8 cellular contexts compared by ENCODE assay signal in the genomic region with DNA sequence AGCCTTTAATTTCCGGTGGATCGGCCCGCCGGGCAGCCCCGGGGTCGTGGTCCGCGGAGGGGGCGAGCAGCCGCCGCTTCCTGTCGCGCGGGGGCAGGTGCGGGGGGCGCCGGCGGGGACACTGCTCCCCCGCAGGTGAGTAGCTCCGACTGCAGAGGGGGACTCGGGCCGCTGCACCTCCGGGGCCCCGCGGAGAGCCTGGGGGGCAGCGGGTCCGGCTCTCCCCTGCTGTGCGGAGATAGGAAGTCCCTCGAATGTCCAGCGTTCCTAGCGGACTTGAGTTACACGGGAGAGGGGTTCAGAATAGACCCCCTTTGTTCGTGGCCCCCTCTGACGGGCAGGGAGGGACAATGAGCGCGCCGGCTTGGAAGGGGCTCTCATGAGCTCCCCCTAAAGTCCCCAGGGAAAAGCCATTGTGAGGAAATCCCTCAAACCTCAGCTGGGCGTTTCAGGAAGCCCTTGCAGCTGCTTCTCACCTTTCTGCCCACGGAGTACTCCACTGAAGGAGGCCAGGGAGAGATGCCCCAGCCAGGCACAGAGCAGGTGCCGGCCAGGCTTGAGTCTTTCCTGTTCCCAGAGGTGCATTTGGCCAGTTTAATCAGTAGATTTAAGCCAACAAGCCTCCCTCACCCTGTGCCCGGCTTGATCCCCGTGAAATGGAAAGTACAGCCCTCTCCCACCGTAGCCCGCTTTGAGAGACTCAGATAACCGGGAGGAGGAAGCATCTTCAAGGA.
DNase-seq lines count a peak whose midpoint lies in the region; ATAC-seq and TF ChIP-seq lines count a peak whose summit lies in the region.

No MANE protein-coding gene starts in this region.

- no peak overlapping the region for H2AFZ ChIP-seq in OCI-LY1 (ENCODE audit: low read length)

- no peaks in the 10 kb centered on the region for H3K9me2 ChIP-seq in OCI-LY1 (ENCODE audit: low read depth, low read length)

- H3K36me3 Mint-ChIP-seq in nephron (ENCODE audit: low read depth), result peaks cover 4% of the 10 kb centered on the region

- TF ChIP-seq CTCF in OCI-LY1 (IDR thresholded peaks at IDR 0.05; ENCODE audit: low read length) (no peak), nephron (IDR thresholded peaks at IDR 0.05; ENCODE audit: unreplicated experiment in 3 of 3) (no peak)

- H3K9me3 Mint-ChIP-seq in nephron, result no peaks in the 10 kb centered on the region

- no peaks in the 10 kb centered on the region for H3K36me3 ChIP-seq in OCI-LY1 (ENCODE audit: insufficient read depth, low read length)

- H3K9ac ChIP-seq in OCI-LY1 (ENCODE audit: low read length), result no peak overlapping the region

- H3K27ac ChIP-seq in OCI-LY1 (ENCODE audit: low read depth, low read length, poor library complexity, severe bottlenecking), result no peak overlapping the region

- peaks cover 44% of the 10 kb centered on the region for H3K4me1 Mint-ChIP-seq in nephron

- no peaks in the 10 kb centered on the region for H3F3A ChIP-seq in OCI-LY1 (ENCODE audit: insufficient read depth, low read length)

- H4K20me1 ChIP-seq in OCI-LY1 (ENCODE audit: insufficient read depth, low read length), result no peaks in the 10 kb centered on the region

- H3K4me2 ChIP-seq in OCI-LY1 (ENCODE audit: low read length), result peak overlapping the region; percentile 23; the same call in 1 of the 2 replicates

- DNase-seq in stimulated activated CD4-positive, alpha-beta T cell treated with anti-CD3 and anti-CD28 coated beads, Interleukin-15, amount 100 ng/mL, for 24 hours, result peak; percentile 32
- DNase-seq in stimulated activated CD4-positive, alpha-beta T cell treated with anti-CD3 and anti-CD28 coated beads, Interleukin-1b, Interleukin-23, amount 100 ng/mL, for 48 hours, result no peak
- peak; percentile 69 for DNase-seq in ecto neural progenitor cell (ENCODE audit: low spot score)
- DNase-seq in superior temporal gyrus (ENCODE audit: extremely low spot score), result no peak
- no peak for DNase-seq in ACHN

- H3K4me3 ChIP-seq in OCI-LY1 (ENCODE audit: low read depth, low read length, poor library complexity, severe bottlenecking), result peak overlapping the region; percentile 42

- peaks cover 22% of the 10 kb centered on the region for H3K4me1 ChIP-seq in OCI-LY1 (ENCODE audit: insufficient read depth, low read length, severe bottlenecking)

- H3K79me2 ChIP-seq in OCI-LY1 (ENCODE audit: insufficient read depth, low read length), result no peaks in the 10 kb centered on the region

- H3K27me3 ChIP-seq in OCI-LY1 (ENCODE audit: insufficient read depth, low read length), result peaks cover 35% of the 10 kb centered on the region

- H3K27ac Mint-ChIP-seq in nephron, result peak overlapping the region; percentile 46 to 80 (median 56)

- peak overlapping the region; percentile 75 to 89 (median 85) for H3K4me3 Mint-ChIP-seq in nephron

- ATAC-seq in HG02623 (IDR thresholded peaks at IDR 0.05; ENCODE audit: unreplicated experiment), result no peak

- H3K27me3 Mint-ChIP-seq in nephron (ENCODE audit: low read depth), result no peaks in the 10 kb centered on the region

- in situ Hi-C loops in ACHN (cut with HindIII; ENCODE audit: low pct_ligation_motif_present, low pct_unique_long_range_greater_than_20kb, low sequenced_read_pairs), result no loop called here

- no peaks in the 10 kb centered on the region for H3K9me3 ChIP-seq in OCI-LY1 (ENCODE audit: low read length)

Comparison
In these comparisons a context has a peak if more than half of its experiments do, and no peak if none do; other contexts are left out.
1. DNase-seq: peak in stimulated activated CD4-positive, alpha-beta T cell treated with anti-CD3 and anti-CD28 coated beads, Interleukin-15, amount 100 ng/mL, for 24 hours (single experiment) and ecto neural progenitor cell (single experiment); none in stimulated activated CD4-positive, alpha-beta T cell treated with anti-CD3 and anti-CD28 coated beads, Interleukin-1b, Interleukin-23, amount 100 ng/mL, for 48 hours (single experiment), superior temporal gyrus (single experiment) and ACHN (single experiment).